In the genomic region with DNA sequence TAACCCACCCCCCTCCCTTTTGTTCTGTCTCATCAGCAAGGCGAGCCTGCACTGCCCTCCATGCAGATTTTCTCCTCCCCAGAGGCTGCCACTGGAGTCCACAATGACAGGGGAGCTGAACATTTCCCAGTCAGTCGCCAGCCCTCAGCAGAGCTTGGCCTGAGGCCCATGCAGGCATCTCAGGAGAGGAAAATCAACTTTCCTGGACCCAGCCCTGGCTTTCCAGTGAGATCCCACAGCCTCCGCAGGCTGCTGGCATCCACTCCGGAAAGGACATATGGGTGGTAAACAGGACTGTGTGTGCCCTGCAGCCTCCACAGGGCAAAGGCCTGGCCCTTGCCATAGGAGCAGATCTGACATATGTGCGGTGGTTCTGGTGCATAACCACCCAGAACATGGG, we compare ENCODE assay signal across 1 cellular context.
TF ChIP-seq lines count a peak whose summit lies in the region.

No MANE protein-coding gene starts in this region.

TF ChIP-seq in SK-N-SH treated with all-trans-retinoic acid at 6 μM for 48 hours, 23 proteins besides CTCF, POLR2A, EP300 and RAD21 (continued from another document):
- TF ChIP-seq, protein P1, sequence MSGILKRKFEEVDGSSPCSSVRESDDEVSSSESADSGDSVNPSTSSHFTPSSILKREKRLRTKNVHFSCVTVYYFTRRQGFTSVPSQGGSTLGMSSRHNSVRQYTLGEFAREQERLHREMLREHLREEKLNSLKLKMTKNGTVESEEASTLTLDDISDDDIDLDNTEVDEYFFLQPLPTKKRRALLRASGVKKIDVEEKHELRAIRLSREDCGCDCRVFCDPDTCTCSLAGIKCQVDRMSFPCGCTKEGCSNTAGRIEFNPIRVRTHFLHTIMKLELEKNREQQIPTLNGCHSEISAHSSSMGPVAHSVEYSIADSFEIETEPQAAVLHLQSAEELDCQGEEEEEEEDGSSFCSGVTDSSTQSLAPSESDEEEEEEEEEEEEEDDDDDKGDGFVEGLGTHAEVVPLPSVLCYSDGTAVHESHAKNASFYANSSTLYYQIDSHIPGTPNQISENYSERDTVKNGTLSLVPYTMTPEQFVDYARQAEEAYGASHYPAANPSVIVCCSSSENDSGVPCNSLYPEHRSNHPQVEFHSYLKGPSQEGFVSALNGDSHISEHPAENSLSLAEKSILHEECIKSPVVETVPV (CRISPR knock-in tag; IDR thresholded peaks at IDR 0.05) = no peak
- TF ChIP-seq CSDC2 (CRISPR knock-in tag; IDR thresholded peaks at IDR 0.05) = no peak
- TF ChIP-seq GLIS3 (CRISPR knock-in tag; IDR thresholded peaks at IDR 0.05) = no peak
- no peak for TF ChIP-seq ESRRG (CRISPR knock-in tag; IDR thresholded peaks at IDR 0.05)
- no peak for TF ChIP-seq SNAI2 (CRISPR knock-in tag; IDR thresholded peaks at IDR 0.05)
- TF ChIP-seq ZNF565 (CRISPR knock-in tag; conservative IDR thresholded peaks at IDR 0.05; ENCODE audit: low read depth) = no peak
- TF ChIP-seq, protein P2, sequence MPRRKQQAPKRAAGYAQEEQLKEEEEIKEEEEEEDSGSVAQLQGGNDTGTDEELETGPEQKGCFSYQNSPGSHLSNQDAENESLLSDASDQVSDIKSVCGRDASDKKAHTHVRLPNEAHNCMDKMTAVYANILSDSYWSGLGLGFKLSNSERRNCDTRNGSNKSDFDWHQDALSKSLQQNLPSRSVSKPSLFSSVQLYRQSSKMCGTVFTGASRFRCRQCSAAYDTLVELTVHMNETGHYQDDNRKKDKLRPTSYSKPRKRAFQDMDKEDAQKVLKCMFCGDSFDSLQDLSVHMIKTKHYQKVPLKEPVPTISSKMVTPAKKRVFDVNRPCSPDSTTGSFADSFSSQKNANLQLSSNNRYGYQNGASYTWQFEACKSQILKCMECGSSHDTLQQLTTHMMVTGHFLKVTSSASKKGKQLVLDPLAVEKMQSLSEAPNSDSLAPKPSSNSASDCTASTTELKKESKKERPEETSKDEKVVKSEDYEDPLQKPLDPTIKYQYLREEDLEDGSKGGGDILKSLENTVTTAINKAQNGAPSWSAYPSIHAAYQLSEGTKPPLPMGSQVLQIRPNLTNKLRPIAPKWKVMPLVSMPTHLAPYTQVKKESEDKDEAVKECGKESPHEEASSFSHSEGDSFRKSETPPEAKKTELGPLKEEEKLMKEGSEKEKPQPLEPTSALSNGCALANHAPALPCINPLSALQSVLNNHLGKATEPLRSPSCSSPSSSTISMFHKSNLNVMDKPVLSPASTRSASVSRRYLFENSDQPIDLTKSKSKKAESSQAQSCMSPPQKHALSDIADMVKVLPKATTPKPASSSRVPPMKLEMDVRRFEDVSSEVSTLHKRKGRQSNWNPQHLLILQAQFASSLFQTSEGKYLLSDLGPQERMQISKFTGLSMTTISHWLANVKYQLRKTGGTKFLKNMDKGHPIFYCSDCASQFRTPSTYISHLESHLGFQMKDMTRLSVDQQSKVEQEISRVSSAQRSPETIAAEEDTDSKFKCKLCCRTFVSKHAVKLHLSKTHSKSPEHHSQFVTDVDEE (CRISPR knock-in tag; IDR thresholded peaks at IDR 0.05) = no peak
- TF ChIP-seq TCF4 (CRISPR knock-in tag; IDR thresholded peaks at IDR 0.05; ENCODE audit: borderline replicate concordance) = no peak
- TF ChIP-seq, protein P3, sequence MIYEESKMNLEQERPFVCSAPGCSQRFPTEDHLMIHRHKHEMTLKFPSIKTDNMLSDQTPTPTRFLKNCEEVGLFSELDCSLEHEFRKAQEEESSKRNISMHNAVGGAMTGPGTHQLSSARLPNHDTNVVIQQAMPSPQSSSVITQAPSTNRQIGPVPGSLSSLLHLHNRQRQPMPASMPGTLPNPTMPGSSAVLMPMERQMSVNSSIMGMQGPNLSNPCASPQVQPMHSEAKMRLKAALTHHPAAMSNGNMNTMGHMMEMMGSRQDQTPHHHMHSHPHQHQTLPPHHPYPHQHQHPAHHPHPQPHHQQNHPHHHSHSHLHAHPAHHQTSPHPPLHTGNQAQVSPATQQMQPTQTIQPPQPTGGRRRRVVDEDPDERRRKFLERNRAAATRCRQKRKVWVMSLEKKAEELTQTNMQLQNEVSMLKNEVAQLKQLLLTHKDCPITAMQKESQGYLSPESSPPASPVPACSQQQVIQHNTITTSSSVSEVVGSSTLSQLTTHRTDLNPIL (CRISPR knock-in tag; IDR thresholded peaks at IDR 0.05; ENCODE audit: low read depth) = no peak
